In the genomic region with DNA sequence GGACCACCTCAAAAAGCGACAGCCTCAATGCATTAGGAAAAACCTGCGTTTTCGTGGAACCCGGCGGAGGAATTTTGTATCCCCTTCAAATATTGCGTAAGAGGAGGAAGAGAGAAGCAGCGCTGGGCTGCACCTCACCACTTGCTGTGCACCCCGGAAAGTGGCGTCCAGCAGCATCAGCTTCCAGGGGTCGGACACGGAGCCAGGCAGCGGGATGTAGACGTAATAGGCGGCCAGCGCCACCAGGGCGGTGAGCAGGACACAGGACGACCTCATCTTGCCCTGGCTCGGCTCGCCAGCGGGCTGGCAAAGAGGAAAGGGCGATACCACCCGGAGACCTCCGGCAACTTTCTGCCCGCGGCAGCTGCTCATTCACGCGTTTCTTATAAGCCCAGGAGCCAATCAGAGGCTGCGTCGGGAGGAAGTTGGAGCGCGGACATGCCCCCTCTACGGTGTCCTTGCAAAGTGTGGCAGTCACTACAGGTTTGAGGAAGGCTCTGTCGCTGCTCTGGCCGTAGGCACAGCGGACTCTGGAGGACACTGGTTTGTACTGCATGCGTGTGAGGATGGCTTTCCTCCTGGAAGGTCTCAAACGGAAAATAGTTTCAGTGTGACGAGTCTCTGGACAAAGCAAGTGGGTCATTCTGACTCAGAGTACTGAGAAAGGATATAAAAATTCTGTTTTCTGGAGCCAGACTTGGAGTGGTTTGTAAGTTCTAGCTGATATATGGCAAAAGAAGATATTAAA, we compare ENCODE assay signal across 8 cellular contexts. TPM values are rescaled to one million over a fixed set of nuclear protein-coding genes. Genes with fewer than 3 reads are reported as not detected.
DNase-seq lines count a peak whose midpoint lies in the region; ATAC-seq and TF ChIP-seq lines count a peak whose summit lies in the region.

A gene with protein sequence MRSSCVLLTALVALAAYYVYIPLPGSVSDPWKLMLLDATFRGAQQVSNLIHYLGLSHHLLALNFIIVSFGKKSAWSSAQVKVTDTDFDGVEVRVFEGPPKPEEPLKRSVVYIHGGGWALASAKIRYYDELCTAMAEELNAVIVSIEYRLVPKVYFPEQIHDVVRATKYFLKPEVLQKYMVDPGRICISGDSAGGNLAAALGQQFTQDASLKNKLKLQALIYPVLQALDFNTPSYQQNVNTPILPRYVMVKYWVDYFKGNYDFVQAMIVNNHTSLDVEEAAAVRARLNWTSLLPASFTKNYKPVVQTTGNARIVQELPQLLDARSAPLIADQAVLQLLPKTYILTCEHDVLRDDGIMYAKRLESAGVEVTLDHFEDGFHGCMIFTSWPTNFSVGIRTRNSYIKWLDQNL (minus strand): TSS at position 359 of the 748 bp plus-strand sequence. CDS start 83 bp downstream, at position 276.

- H3K36me3 Mint-ChIP-seq in activated T-cell treated with anti-CD3 and anti-CD28 coated beads, Interleukin-2, amount 50 U/mL, for 72 hours (ENCODE audit: insufficient read depth in 2 of 2), result peaks cover 0 to 2% of the 10 kb centered on the region in 2 donors
- H3K36me3 Mint-ChIP-seq in stimulated activated effector memory CD8-positive, alpha-beta T cell treated with anti-CD3 and anti-CD28 coated beads, Interleukin-12 subunit alpha, Interleukin-12 subunit beta, amount 100 ng/mL, for 72 hours, result peaks cover 11% of the 10 kb centered on the region

- peak; percentile 80 for TF ChIP-seq CTCF in DND-41 (IDR thresholded peaks at IDR 0.05; ENCODE audit: borderline replicate concordance, extremely low read depth, low read length, poor library complexity, severe bottlenecking)
- TF ChIP-seq CTCF in KMS-11 (conservative IDR thresholded peaks at IDR 0.05; ENCODE audit: low read depth, low read length), result peak; percentile 77
- peak; percentile 98 for TF ChIP-seq CTCF in Panc1 (IDR thresholded peaks at IDR 0.05)
- TF ChIP-seq CTCF in esophagus squamous epithelium (IDR thresholded peaks at IDR 0.05), result peak; percentile 61 to 88 (median 79)

- DNase-seq in DND-41, result peak; percentile 84
- peak; percentile 99 for DNase-seq in Panc1 (ENCODE audit: low read depth, low spot score)
- peak; percentile 82 to 85 for DNase-seq in activated T-cell treated with anti-CD3 and anti-CD28 coated beads, Interleukin-2, amount 50 U/mL, for 72 hours
- peak; percentile 28 for DNase-seq in esophagus squamous epithelium (lab: John Stamatoyannopoulos, UW)
- peak; percentile 98 for DNase-seq in myocyte (ENCODE audit: low read depth)
- DNase-seq in stimulated activated effector memory CD8-positive, alpha-beta T cell treated with anti-CD3 and anti-CD28 coated beads, Interleukin-12 subunit alpha, Interleukin-12 subunit beta, amount 100 ng/mL, for 72 hours (ENCODE audit: low spot score in 2 of 2), result peak; percentile 52 to 88

- H3K27ac Mint-ChIP-seq in activated T-cell treated with anti-CD3 and anti-CD28 coated beads, Interleukin-2, amount 50 U/mL, for 72 hours, result peak within 1 kb of the TSS; percentile 63
- H3K27ac Mint-ChIP-seq in stimulated activated effector memory CD8-positive, alpha-beta T cell treated with anti-CD3 and anti-CD28 coated beads, Interleukin-12 subunit alpha, Interleukin-12 subunit beta, amount 100 ng/mL, for 72 hours, result peak within 1 kb of the TSS; percentile 91

- H3K36me3 ChIP-seq in DND-41 (ENCODE audit: insufficient read depth, low read length), result no peaks in the 10 kb centered on the region
- no peaks in the 10 kb centered on the region for H3K36me3 ChIP-seq in KMS-11 (ENCODE audit: insufficient read depth)
- H3K36me3 ChIP-seq in Panc1 (ENCODE audit: control insufficient read depth, insufficient read depth, low read length), result 0 out of 2 replicates have a peak, but pooled peaks cover 5% of the 10 kb centered on the region
- no peaks in the 10 kb centered on the region for H3K36me3 ChIP-seq in esophagus squamous epithelium

- CTCF ChIA-PET in Panc1 (lab: Charles Lee), result interaction anchor here (0.5 to 1.6 kb wide), 4 partner anchors 38 to 88 kb away, joined by 3 to 10 read pairs (median 8); partner anchors contain the start of gene ECT2

- H3K4me3 ChIP-seq in DND-41 (ENCODE audit: low read depth in 1 of 2, low read length in 2 of 2) (peak within 1 kb of the TSS; percentile 40 to 73), KMS-11 (IDR thresholded peaks at IDR 0.05; ENCODE audit: insufficient read depth, low read depth, low read length) (peak within 1 kb of the TSS; percentile 85), Panc1 (ENCODE audit: low read depth in 2 of 2, low read length in 2 of 2) (peak within 1 kb of the TSS; percentile 81 to 94), esophagus squamous epithelium (peak within 1 kb of the TSS; percentile 69 to 86 (median 84))

- H4K20me1 ChIP-seq in DND-41 (ENCODE audit: insufficient read depth, low read length) (no peaks in the 10 kb centered on the region), KMS-11 (ENCODE audit: insufficient read depth) (no peaks in the 10 kb centered on the region)

- no TSS peak for BruUV-seq in Panc1 (replicated peaks; lab: Mats Ljungman, UMichigan)

- H3K79me2 ChIP-seq in DND-41 (ENCODE audit: insufficient read depth, low read length) (no peaks in the 10 kb centered on the region), KMS-11 (ENCODE audit: insufficient read depth, low read depth) (no peaks in the 10 kb centered on the region; the same call in 1 of the 2 replicates)

- H3K9me3 ChIP-seq in DND-41 (ENCODE audit: insufficient read depth, low read length, severe bottlenecking) (no peaks in the 10 kb centered on the region), Panc1 (ENCODE audit: control insufficient read depth, insufficient read depth, low read depth, low read length) (no peaks in the 10 kb centered on the region), esophagus squamous epithelium (no peaks in the 10 kb centered on the region)

- H2AFZ ChIP-seq in DND-41 (ENCODE audit: low read depth, low read length), result peak within 1 kb of the TSS; percentile 83
- H2AFZ ChIP-seq in KMS-11 (ENCODE audit: low read depth), result peak within 1 kb of the TSS; percentile 67

- peak in 3 of 4 donors; percentile 63 to 73 (median 70) for TF ChIP-seq POLR2A in esophagus squamous epithelium (IDR thresholded peaks at IDR 0.05)

- no peaks in the 10 kb centered on the region for H3K27me3 Mint-ChIP-seq in activated T-cell treated with anti-CD3 and anti-CD28 coated beads, Interleukin-2, amount 50 U/mL, for 72 hours (ENCODE audit: low read depth)

- H3K9ac ChIP-seq in DND-41 (ENCODE audit: low read depth, low read length) (peak within 1 kb of the TSS; percentile 57), KMS-11 (peak within 1 kb of the TSS; percentile 40)

- peak within 1 kb of the TSS; percentile 76 for H3K4me2 ChIP-seq in DND-41 (ENCODE audit: insufficient read depth, low read length)
- H3K4me2 ChIP-seq in KMS-11, result peak within 1 kb of the TSS; percentile 25

- POLR2A ChIA-PET in Panc1 (lab: Charles Lee), result interaction anchor here (0.6 kb wide), 1 partner anchor 341 kb away, joined by 3 read pairs; no protein-coding TSS in a partner anchor

- WGBS in esophagus squamous epithelium, 2 donors, result 0 to 1% methylated on average over 8 to 12 of the region's 38 CpGs

- intact Hi-C loops in Panc1 (cut with micrococcal nuclease; ENCODE audit: unreplicated experiment), result loop anchor here (2.0 kb wide), 1 partner anchor 38 kb away; no protein-coding TSS in a partner anchor
- intact Hi-C loops in esophagus squamous epithelium (cut with DNase I), result loop anchor here (5.0 kb wide), 1 partner anchor 39 kb away; no protein-coding TSS in a partner anchor

- ATAC-seq in DND-41 (ENCODE audit: insufficient read depth, low read depth), result peak; percentile 97
- ATAC-seq in GM21737 (IDR thresholded peaks at IDR 0.05; ENCODE audit: unreplicated experiment), result peak; percentile 100
- peak; percentile 98 for ATAC-seq in Panc1
- ATAC-seq in activated T-cell treated with anti-CD3 and anti-CD28 coated beads, Interleukin-2, amount 50 U/mL, for 72 hours (replicated peaks in 1 of 2), result peak; percentile 99
- ATAC-seq in stimulated activated effector memory CD8-positive, alpha-beta T cell treated with anti-CD3 and anti-CD28 coated beads, Interleukin-12 subunit alpha, Interleukin-12 subunit beta, amount 100 ng/mL, for 72 hours, result peak; percentile 99

- peak within 1 kb of the TSS; percentile 91 to 93 for H3K4me3 Mint-ChIP-seq in activated T-cell treated with anti-CD3 and anti-CD28 coated beads, Interleukin-2, amount 50 U/mL, for 72 hours
- peak within 1 kb of the TSS; percentile 97 for H3K4me3 Mint-ChIP-seq in stimulated activated effector memory CD8-positive, alpha-beta T cell treated with anti-CD3 and anti-CD28 coated beads, Interleukin-12 subunit alpha, Interleukin-12 subunit beta, amount 100 ng/mL, for 72 hours

- in situ Hi-C loops in Panc1 (cut with HindIII; ENCODE audit: low pct_unique_long_range_greater_than_20kb, low sequenced_read_pairs), result no loop called here

- peaks cover 20% of the 10 kb centered on the region for H3K4me1 Mint-ChIP-seq in activated T-cell treated with anti-CD3 and anti-CD28 coated beads, Interleukin-2, amount 50 U/mL, for 72 hours (ENCODE audit: low read depth)
- peaks cover 25% of the 10 kb centered on the region for H3K4me1 Mint-ChIP-seq in stimulated activated effector memory CD8-positive, alpha-beta T cell treated with anti-CD3 and anti-CD28 coated beads, Interleukin-12 subunit alpha, Interleukin-12 subunit beta, amount 100 ng/mL, for 72 hours

- no peaks in the 10 kb centered on the region for H3K9me3 Mint-ChIP-seq in activated T-cell treated with anti-CD3 and anti-CD28 coated beads, Interleukin-2, amount 50 U/mL, for 72 hours
- no peaks in the 10 kb centered on the region for H3K9me3 Mint-ChIP-seq in stimulated activated effector memory CD8-positive, alpha-beta T cell treated with anti-CD3 and anti-CD28 coated beads, Interleukin-12 subunit alpha, Interleukin-12 subunit beta, amount 100 ng/mL, for 72 hours

- peaks cover 19% of the 10 kb centered on the region for H3K27me3 ChIP-seq in DND-41 (ENCODE audit: insufficient read depth, low read length, poor library complexity)
- no peaks in the 10 kb centered on the region for H3K27me3 ChIP-seq in KMS-11 (ENCODE audit: insufficient read depth, low read depth)
- H3K27me3 ChIP-seq in Panc1 (ENCODE audit: control insufficient read depth, insufficient read depth, low read length), result no peaks in the 10 kb centered on the region
- no peaks in the 10 kb centered on the region for H3K27me3 ChIP-seq in esophagus squamous epithelium

- H3K4me1 ChIP-seq in DND-41 (ENCODE audit: insufficient read depth, low read length), result peaks cover 25% of the 10 kb centered on the region
- peaks cover 18% of the 10 kb centered on the region for H3K4me1 ChIP-seq in KMS-11 (ENCODE audit: low read depth, poor library complexity, severe bottlenecking)
- peaks cover 38% of the 10 kb centered on the region for H3K4me1 ChIP-seq in Panc1 (ENCODE audit: control insufficient read depth, insufficient read depth, low read length)
- peaks cover 8 to 49% (median 18%) of the 10 kb centered on the region in 3 donors for H3K4me1 ChIP-seq in esophagus squamous epithelium

- H3K27ac ChIP-seq in DND-41 (ENCODE audit: low read length) (peak within 1 kb of the TSS; percentile 9; the same call in 1 of the 2 replicates), KMS-11 (peak within 1 kb of the TSS; percentile 16), Panc1 (ENCODE audit: low read length) (peak within 1 kb of the TSS; percentile 96), esophagus squamous epithelium (peak within 1 kb of the TSS; percentile 83 to 94 (median 89))

RNA-seq across cellular contexts. Expression of the gene that starts here (rescaled TPM):
- 73.0 TPM for total RNA-seq in Panc1 (2021; ENCODE audit: unreplicated experiment)
- polyA plus RNA-seq in Panc1 (2012; ENCODE audit: insufficient read length), result 31.7 TPM
- total RNA-seq in activated T-cell treated with anti-CD3 and anti-CD28 coated beads, Interleukin-2, amount 50 U/mL, for 72 hours, result 1 to 10 TPM; 6.1 to 8.7 TPM
- total RNA-seq in esophagus squamous epithelium, result 1 to 10 TPM; 2.2 to 9.1 (median 5.0) TPM
- total RNA-seq in myocyte, result 14.1 and 25.8 TPM in 2 replicates
- polyA plus RNA-seq in myocyte (2012), result 6.5 TPM

Comparison
In these comparisons a context has a peak if more than half of its experiments do, and no peak if none do; other contexts are left out.
1. Peak in every context shown above with its lines: DNase-seq, ATAC-seq, H3K4me3 ChIP-seq and H3K27ac ChIP-seq.
2. DNase-seq: peak in every context shown above with its lines; median percentile 99 in Panc1; 98 in myocyte; 84 in DND-41; 84 in activated T-cell treated with anti-CD3 and anti-CD28 coated beads, Interleukin-2, amount 50 U/mL, for 72 hours; 70 in stimulated activated effector memory CD8-positive, alpha-beta T cell treated with anti-CD3 and anti-CD28 coated beads, Interleukin-12 subunit alpha, Interleukin-12 subunit beta, amount 100 ng/mL, for 72 hours; 28 in esophagus squamous epithelium.
3. H3K27ac ChIP-seq: peak in every context shown above with its lines; median percentile 96 in Panc1; 89 in esophagus squamous epithelium; 16 in KMS-11; 9 in DND-41.